Comparison of ENCODE assay signal across 10 cellular contexts in genomic region chr6:121434037-121434770, GRCh38. TPM values are rescaled to one million over a fixed set of nuclear protein-coding genes. Genes with fewer than 3 reads are reported as not detected.
A peak's percentile ranks its signal among the peaks of the same experiment; 100 is the strongest.
DNase-seq lines count a peak whose midpoint lies in the region; ATAC-seq and TF ChIP-seq lines count a peak whose summit lies in the region.
"Had no signal": no experiment of that assay in that cellular context is flagged by ENCODE, and none has a peak within 500 bp of the region (broad histone marks: within the 10 kb centered on the region; RNA-seq: fewer than 3 reads in every experiment).

No MANE protein-coding gene starts in this region.

- peaks cover 58% of the 10 kb centered on the region for H3K4me1 ChIP-seq in left ventricle myocardium inferior

- no peaks in the 10 kb centered on the region for H3K9me3 ChIP-seq in left ventricle myocardium inferior (replicated peaks)
- H3K9me3 ChIP-seq in WERI-Rb-1 (ENCODE audit: severe bottlenecking) = no peaks in the 10 kb centered on the region

- intact Hi-C loops in left ventricle myocardium inferior (cut with micrococcal nuclease) (loop anchor here (5.0 to 10.0 kb wide), 4 partner anchors 413 to 748 kb away; no protein-coding TSS in a partner anchor), sciatic nerve (cut with DNase I) (loop anchor here (10.0 kb wide), 1 partner anchor 601 kb away; no protein-coding TSS in a partner anchor)

- H3K27ac ChIP-seq in left ventricle myocardium inferior (replicated peaks) = peak overlapping the region; percentile 95
- H3K27ac ChIP-seq in WERI-Rb-1 = no peak overlapping the region
- H3K27ac ChIP-seq: VCaP had no signal

- peak overlapping the region; percentile 80 for H3K4me3 ChIP-seq in left ventricle myocardium inferior
- no peak overlapping the region for H3K4me3 ChIP-seq in WERI-Rb-1 (ENCODE audit: low read depth, low read length)

- peak; percentile 14 for ATAC-seq in sciatic nerve
- no peak for ATAC-seq in GM18502 (IDR thresholded peaks at IDR 0.05; ENCODE audit: poor library complexity, unreplicated experiment)
- no peak for ATAC-seq in HG02870 (IDR thresholded peaks at IDR 0.05; ENCODE audit: unreplicated experiment)

- TF ChIP-seq CTCF in left ventricle myocardium inferior (IDR thresholded peaks at IDR 0.05; ENCODE audit: borderline replicate concordance) (no peak), WERI-Rb-1 (IDR thresholded peaks at IDR 0.05; ENCODE audit: low read depth, low read length) (no peak)

- H3K27me3 ChIP-seq in left ventricle myocardium inferior (ENCODE audit: low read depth) = no peaks in the 10 kb centered on the region
- no peaks in the 10 kb centered on the region for H3K27me3 ChIP-seq in WERI-Rb-1 (ENCODE audit: insufficient read depth, low read depth, severe bottlenecking)

- H3K36me3 ChIP-seq in left ventricle myocardium inferior (no peaks in the 10 kb centered on the region), WERI-Rb-1 (no peaks in the 10 kb centered on the region)

- DNase-seq in EH (ENCODE audit: low read depth) = peak; percentile 79
- DNase-seq in RPMI7951 (ENCODE audit: low read depth) = peak; percentile 35
- no peak for DNase-seq in left ventricle myocardium inferior
- no peak for DNase-seq in sciatic nerve (ENCODE audit: low spot score)
- no peak for DNase-seq in WERI-Rb-1
- no peak for DNase-seq in stimulated activated CD4-positive, alpha-beta T cell treated with anti-CD3 and anti-CD28 coated beads, Interleukin-4, amount 100 ng/mL, for 1 hour
- DNase-seq: NCI-H2171 had no signal

RNA-seq across cellular contexts. Expression of gene GJA1, which starts 1.2 kb away (rescaled TPM):
- 15.2 and 20.7 TPM in 2 replicates for total RNA-seq in RPMI7951 (2014; rRNA removed; shearing (Covaris generic))
- 248 TPM for total RNA-seq in left ventricle myocardium inferior
- total RNA-seq in sciatic nerve = 80.5 TPM

Comparison
In these comparisons a context has a peak if more than half of its experiments do, and no peak if none do; other contexts are left out.
1. DNase-seq: peak in EH (single experiment) and RPMI7951 (single experiment); none in left ventricle myocardium inferior (single experiment), sciatic nerve (single experiment), WERI-Rb-1 (single experiment) and stimulated activated CD4-positive, alpha-beta T cell treated with anti-CD3 and anti-CD28 coated beads, Interleukin-4, amount 100 ng/mL, for 1 hour (single experiment).